10 cellular contexts compared by ENCODE assay signal in genomic region chr19:6374179-6374709, GRCh38. TPM values are rescaled to one million over a fixed set of nuclear protein-coding genes. Genes with fewer than 3 reads are reported as not detected.
A peak's percentile ranks its signal among the peaks of the same experiment; 100 is the strongest.
DNase-seq lines count a peak whose midpoint lies in the region; ATAC-seq and TF ChIP-seq lines count a peak whose summit lies in the region.
"Had no signal": no experiment of that assay in that cellular context is flagged by ENCODE, and none has a peak within 500 bp of the region (broad histone marks: within the 10 kb centered on the region; RNA-seq: fewer than 3 reads in every experiment).

No MANE protein-coding gene starts in this region.

- TF ChIP-seq CTCF in AG04450 (IDR thresholded peaks at IDR 0.05; ENCODE audit: low read depth, low read length) (no peak), chondrocyte (IDR thresholded peaks at IDR 0.05) (no peak), nephron progenitor cell (IDR thresholded peaks at IDR 0.05) (no peak), type B pancreatic cell (conservative IDR thresholded peaks at IDR 0.05) (no peak)

- H3K9me3 ChIP-seq in AG04450 (ENCODE audit: control insufficient read depth, insufficient read depth, low read length): peaks cover 3% of the 10 kb centered on the region; the same call in 1 of the 2 replicates
- no peaks in the 10 kb centered on the region for H3K9me3 ChIP-seq in HUES6 (ENCODE audit: control insufficient read depth, insufficient read depth, low read depth, low read length)

- H3K4me3 Mint-ChIP-seq in chondrocyte (ENCODE audit: unreplicated experiment): peak overlapping the region; percentile 79
- H3K4me3 Mint-ChIP-seq in nephron progenitor cell: no peak overlapping the region
- H3K4me3 Mint-ChIP-seq in type B pancreatic cell: no peak overlapping the region

- CTCF ChIA-PET in AG04450 (lab: Charles Lee): no interaction called here

- no peak overlapping the region for H3K27ac ChIP-seq in AG04450 (ENCODE audit: low read depth, low read length)
- H3K27ac ChIP-seq in HUES6 (ENCODE audit: low read depth, low read length): 0 out of 2 replicates have a peak overlapping the region, but pooled peaks have one; percentile 2

- no peak overlapping the region for H3K9ac ChIP-seq in HUES6 (ENCODE audit: low read length)

- H3K4me1 ChIP-seq in HUES6 (ENCODE audit: control insufficient read depth, insufficient read depth, low read length): peaks cover 5% of the 10 kb centered on the region

- H3K27ac Mint-ChIP-seq in chondrocyte (ENCODE audit: unreplicated experiment): peak overlapping the region; percentile 66
- peak overlapping the region; percentile 68 for H3K27ac Mint-ChIP-seq in nephron progenitor cell
- no peak overlapping the region for H3K27ac Mint-ChIP-seq in type B pancreatic cell

- ATAC-seq in GM19452 (IDR thresholded peaks at IDR 0.05; ENCODE audit: unreplicated experiment): no peak
- no peak for ATAC-seq in HG03139 (IDR thresholded peaks at IDR 0.05; ENCODE audit: unreplicated experiment)

- POLR2A ChIA-PET in AG04450 (lab: Yijun Ruan, JAX): interaction anchor here (2.0 kb wide), 1 partner anchor 19 kb away, joined by 6 read pairs; the partner anchor contains the start of gene GTF2F1

- DNase-seq in AG04450 (ENCODE audit: low read depth, low spot score) (no peak), chondrocyte (ENCODE audit: low spot score) (peak; percentile 94), nephron progenitor cell (no peak), NCI-H187 (lab: John Stamatoyannopoulos, UW) (no peak), type B pancreatic cell (ENCODE audit: extremely low spot score, unreplicated experiment) (no peak)
- DNase-seq: NCI-H2227 treated with DMSO at 0.1 percent for 48 hours had no signal

- no peaks in the 10 kb centered on the region for H3K27me3 Mint-ChIP-seq in chondrocyte (ENCODE audit: low read depth)
- no peaks in the 10 kb centered on the region for H3K27me3 Mint-ChIP-seq in nephron progenitor cell (ENCODE audit: low read depth, poor library complexity)
- no peaks in the 10 kb centered on the region for H3K27me3 Mint-ChIP-seq in type B pancreatic cell

- H3K9me3 Mint-ChIP-seq in chondrocyte (ENCODE audit: low read depth) (no peaks in the 10 kb centered on the region), nephron progenitor cell (no peaks in the 10 kb centered on the region), type B pancreatic cell (no peaks in the 10 kb centered on the region)

- H3K4me1 Mint-ChIP-seq in chondrocyte (ENCODE audit: low read depth) (peaks cover 43% of the 10 kb centered on the region), nephron progenitor cell (peaks cover 56% of the 10 kb centered on the region), type B pancreatic cell (ENCODE audit: unreplicated experiment) (peaks cover 9% of the 10 kb centered on the region)

- H3K4me3 ChIP-seq in AG04450 (ENCODE audit: low read depth, low read length): peak overlapping the region; percentile 64; the same call in 1 of the 2 replicates
- H3K4me3 ChIP-seq in HUES6 (ENCODE audit: low read depth, low read length): peak overlapping the region; percentile 59

- H3K36me3 ChIP-seq in HUES6 (ENCODE audit: control insufficient read depth, insufficient read depth, low read length): peaks cover 19% of the 10 kb centered on the region

- no peaks in the 10 kb centered on the region for H3K27me3 ChIP-seq in AG04450 (ENCODE audit: control insufficient read depth, insufficient read depth, low read length)
- H3K27me3 ChIP-seq in HUES6 (ENCODE audit: control insufficient read depth, insufficient read depth, low read length): no peaks in the 10 kb centered on the region

- peaks cover 4% of the 10 kb centered on the region for H3K36me3 Mint-ChIP-seq in chondrocyte (ENCODE audit: low read depth)
- peaks cover 19% of the 10 kb centered on the region for H3K36me3 Mint-ChIP-seq in nephron progenitor cell (ENCODE audit: low read depth)
- H3K36me3 Mint-ChIP-seq in type B pancreatic cell: peaks cover 9% of the 10 kb centered on the region

RNA-seq across cellular contexts. Expression of gene PSPN, which starts 1.5 kb away (rescaled TPM):
- 0.41 and 0.57 TPM in 2 replicates for polyA plus RNA-seq in AG04450 (2011; rRNA removed)
- polyA minus RNA-seq in AG04450 (2011; rRNA and poly(A)+ RNA removed): 0.97 and 1.1 TPM in 2 replicates
- 2.8 to 3.4 TPM (median 3.1 TPM) in 3 replicates for total RNA-seq in chondrocyte
- 2.8 and 4.8 TPM in 2 replicates for total RNA-seq in type B pancreatic cell (ENCODE audit: low replicate concordance)

RNA-seq across cellular contexts. Expression of gene ALKBH7, which starts 1.6 kb away (rescaled TPM):
- 11.6 and 16.4 TPM in 2 replicates for polyA plus RNA-seq in AG04450 (2011; rRNA removed)
- 3.4 and 5.4 TPM in 2 replicates for polyA minus RNA-seq in AG04450 (2011; rRNA and poly(A)+ RNA removed)
- 46.0 to 74.3 TPM (median 71.7 TPM) in 3 replicates for total RNA-seq in chondrocyte
- total RNA-seq in type B pancreatic cell (ENCODE audit: low replicate concordance): 53.2 and 71.0 TPM in 2 replicates

RNA-seq across cellular contexts. Expression of gene CLPP, which starts 12.9 kb away (rescaled TPM):
- 34.5 and 50.9 TPM in 2 replicates for polyA plus RNA-seq in AG04450 (2011; rRNA removed)
- polyA minus RNA-seq in AG04450 (2011; rRNA and poly(A)+ RNA removed): 33.2 and 36.7 TPM in 2 replicates
- total RNA-seq in chondrocyte (66.5 to 74.6 TPM (median 68.3 TPM) in 3 replicates), type B pancreatic cell (ENCODE audit: low replicate concordance) (61.6 and 70.7 TPM in 2 replicates)

RNA-seq across cellular contexts. Expression of gene GTF2F1, which starts 18.7 kb away (rescaled TPM):
- polyA plus RNA-seq in AG04450 (2011; rRNA removed): 33.7 and 43.7 TPM in 2 replicates
- polyA minus RNA-seq in AG04450 (2011; rRNA and poly(A)+ RNA removed): 39.9 and 45.5 TPM in 2 replicates
- total RNA-seq in chondrocyte (58.8 to 64.0 TPM (median 60.4 TPM) in 3 replicates), type B pancreatic cell (ENCODE audit: low replicate concordance) (63.3 and 72.4 TPM in 2 replicates)

RNA-seq across cellular contexts. Expression of gene ACER1, which starts 40.8 kb away (rescaled TPM):
- polyA plus RNA-seq in AG04450 (2011; rRNA removed): not detected in 2 replicates
- not detected in 2 replicates for polyA minus RNA-seq in AG04450 (2011; rRNA and poly(A)+ RNA removed)
- not detected in 3 replicates for total RNA-seq in chondrocyte
- total RNA-seq in type B pancreatic cell (ENCODE audit: low replicate concordance): not detected in 2 replicates
- total RNA-seq: liver had no signal
